Comparison of ENCODE assay signal across 14 cellular contexts in genomic region chr3:149368850-149369497, GRCh38. TPM values are rescaled to one million over a fixed set of nuclear protein-coding genes. Genes with fewer than 3 reads are reported as not detected.
DNase-seq lines count a peak whose midpoint lies in the region; ATAC-seq, FAIRE-seq and TF ChIP-seq lines count a peak whose summit lies in the region.
"Had no signal": no experiment of that assay in that cellular context is flagged by ENCODE, and none has a peak within 500 bp of the region (broad histone marks: within the 10 kb centered on the region; RNA-seq: fewer than 3 reads in every experiment).

No MANE protein-coding gene starts in this region.

- CTCF ChIA-PET in endothelial cell of umbilical vein (lab: Charles Lee) = interaction anchor here (0.7 to 2.2 kb wide), 4 partner anchors 14 to 413 kb away, joined by 3 to 14 read pairs (median 3); no protein-coding TSS in a partner anchor

- BruUV-seq in endothelial cell of umbilical vein (replicated peaks; lab: Mats Ljungman, UMichigan) = TSS peak; percentile 1

- H3K9me3 ChIP-seq in endothelial cell of umbilical vein (replicated peaks; ENCODE audit: control insufficient read depth, insufficient read depth, low read length) (no peaks in the 10 kb centered on the region), osteoblast (ENCODE audit: low read depth, low read length) (no peaks in the 10 kb centered on the region), vagina (no peaks in the 10 kb centered on the region)
- H3K9me3 ChIP-seq: Caco-2 had no signal

- H3K36me3 ChIP-seq in endothelial cell of umbilical vein (ENCODE audit: control insufficient read depth in 2 of 2, extremely low read depth in 1 of 2, insufficient read depth in 2 of 2, low read length in 2 of 2) (peaks cover 18 to 38% of the 10 kb centered on the region in 2 experiments), osteoblast (ENCODE audit: insufficient read depth, low read length) (peaks cover 46% of the 10 kb centered on the region), vagina (no peaks in the 10 kb centered on the region)

- no peak overlapping the region for H3K4me3 ChIP-seq in endothelial cell of umbilical vein (replicated peaks in 1 of 3; ENCODE audit: insufficient read depth in 1 of 3, low read depth in 1 of 3, low read length in 3 of 3)
- H3K4me3 ChIP-seq in osteoblast (ENCODE audit: insufficient read depth, low read length) = no peak overlapping the region
- no peak overlapping the region for H3K4me3 ChIP-seq in vagina

- DNase-seq in ELR (ENCODE audit: low read depth) (peak; percentile 39), NCI-H2029 treated with DMSO at 0.1 percent for 48 hours (lab: John Stamatoyannopoulos, UW) (peak; percentile 84), endothelial cell of umbilical vein (ENCODE audit: low read depth, low spot score) (peak; percentile 26), osteoblast (ENCODE audit: insufficient read length, low spot score, missing footprints) (no peak), vagina (ENCODE audit: extremely low spot score in 2 of 2) (no peak), NK-92 (lab: John Stamatoyannopoulos, UW; ENCODE audit: unreplicated experiment) (no peak)
- DNase-seq in stimulated activated naive CD8-positive, alpha-beta T cell treated with anti-CD3 and anti-CD28 coated beads, Interleukin-15, amount 100 ng/mL, for 72 hours = no peak
- no peak for DNase-seq in activated T-cell treated with anti-CD3 and anti-CD28 coated beads, Interleukin-2, amount 50 U/mL, for 1 hour
- DNase-seq: activated naive CD8-positive, alpha-beta T cell treated with anti-CD3 and anti-CD28 coated beads for 36 hours; Caco-2; stimulated activated CD4-positive, alpha-beta T cell treated with anti-CD3 and anti-CD28 coated beads, Interleukin-15, amount 100 ng/mL, for 24 hours had no signal

- H3K9ac ChIP-seq in endothelial cell of umbilical vein (replicated peaks; ENCODE audit: extremely low read depth, insufficient read depth, low read length) = no peak overlapping the region

- H2AFZ ChIP-seq in endothelial cell of umbilical vein (ENCODE audit: low read depth, low read length) (no peak overlapping the region), osteoblast (ENCODE audit: low read length) (no peak overlapping the region)

- no peak overlapping the region for H3K4me3 Mint-ChIP-seq in stimulated activated naive CD8-positive, alpha-beta T cell treated with anti-CD3 and anti-CD28 coated beads, Interleukin-15, amount 100 ng/mL, for 72 hours
- H3K4me3 Mint-ChIP-seq: activated naive CD8-positive, alpha-beta T cell treated with anti-CD3 and anti-CD28 coated beads for 36 hours; dendritic cell treated with granulocyte-macrophage colony-stimulating factor and Interleukin-4, amounts not matched to agents 40 ng/mL and 50 ng/mL, for 4 days; nephron; T-helper 1 cell treated with Interleukin-12 subunit alpha and Interleukin-12 subunit beta and Interleukin-4 antibody, amounts not matched to agents 30 μg/mL and 1 μg/mL, for 36 hours had no signal

- H3K79me2 ChIP-seq in endothelial cell of umbilical vein (ENCODE audit: control insufficient read depth, insufficient read depth, low read length) (peaks cover 23% of the 10 kb centered on the region), osteoblast (ENCODE audit: insufficient read depth, low read length) (peaks cover 2% of the 10 kb centered on the region)

- H3K27ac Mint-ChIP-seq in stimulated activated naive CD8-positive, alpha-beta T cell treated with anti-CD3 and anti-CD28 coated beads, Interleukin-15, amount 100 ng/mL, for 72 hours = no peak overlapping the region
- H3K27ac Mint-ChIP-seq: activated naive CD8-positive, alpha-beta T cell treated with anti-CD3 and anti-CD28 coated beads for 36 hours; dendritic cell treated with granulocyte-macrophage colony-stimulating factor and Interleukin-4, amounts not matched to agents 40 ng/mL and 50 ng/mL, for 4 days; nephron; T-helper 1 cell treated with Interleukin-12 subunit alpha and Interleukin-12 subunit beta and Interleukin-4 antibody, amounts not matched to agents 30 μg/mL and 1 μg/mL, for 36 hours had no signal

- H3K9me1 ChIP-seq in endothelial cell of umbilical vein (replicated peaks; ENCODE audit: control insufficient read depth, extremely low read depth, insufficient read depth, low read length) = no peaks in the 10 kb centered on the region

- peaks cover 70% of the 10 kb centered on the region for H3K4me1 ChIP-seq in endothelial cell of umbilical vein (ENCODE audit: control insufficient read depth, extremely low read depth, insufficient read depth, low read length)
- peaks cover 36% of the 10 kb centered on the region for H3K4me1 ChIP-seq in osteoblast (ENCODE audit: insufficient read depth, low read length)
- H3K4me1 ChIP-seq in vagina = peaks cover 35% of the 10 kb centered on the region

- peaks cover 22% of the 10 kb centered on the region for H3K27me3 Mint-ChIP-seq in stimulated activated naive CD8-positive, alpha-beta T cell treated with anti-CD3 and anti-CD28 coated beads, Interleukin-15, amount 100 ng/mL, for 72 hours
- H3K27me3 Mint-ChIP-seq: dendritic cell treated with granulocyte-macrophage colony-stimulating factor and Interleukin-4, amounts not matched to agents 40 ng/mL and 50 ng/mL, for 4 days had no signal

- dilution Hi-C loops in endothelial cell of umbilical vein (cut with MboI; ENCODE audit: extremely low pct_ligation_motif_present, low sequenced_read_pairs) = no loop called here

- FAIRE-seq in endothelial cell of umbilical vein (lab: Jason Lieb, UNC) = no peak

- H3K27ac ChIP-seq in endothelial cell of umbilical vein (ENCODE audit: insufficient read depth, low read depth, low read length) = peak overlapping the region; percentile 30
- peak overlapping the region; percentile 15 for H3K27ac ChIP-seq in osteoblast (ENCODE audit: low read depth, low read length)
- no peak overlapping the region for H3K27ac ChIP-seq in vagina

- TF ChIP-seq POLR2A in endothelial cell of umbilical vein (IDR thresholded peaks at IDR 0.05; ENCODE audit: low read depth, low read length) (peak; percentile 58), vagina (IDR thresholded peaks at IDR 0.05) (no peak)

- H3K4me1 Mint-ChIP-seq in stimulated activated naive CD8-positive, alpha-beta T cell treated with anti-CD3 and anti-CD28 coated beads, Interleukin-15, amount 100 ng/mL, for 72 hours = peaks cover 11% of the 10 kb centered on the region

- H3K4me2 ChIP-seq in endothelial cell of umbilical vein (ENCODE audit: insufficient read depth, low read length) (peak overlapping the region; percentile 39), osteoblast (ENCODE audit: insufficient read depth, low read length) (no peak overlapping the region)

- no peak for ATAC-seq in stimulated activated naive CD8-positive, alpha-beta T cell treated with anti-CD3 and anti-CD28 coated beads, Interleukin-15, amount 100 ng/mL, for 72 hours

- intact Hi-C loops in endothelial cell of umbilical vein (cut with micrococcal nuclease) (no loop called here), vagina (cut with DNase I) (no loop called here)

- TF ChIP-seq CTCF in endothelial cell of umbilical vein (IDR thresholded peaks at IDR 0.05; ENCODE audit: extremely low read depth in 1 of 2, insufficient read depth in 1 of 2, low read depth in 1 of 2, low read length in 2 of 2) (no peak), osteoblast (IDR thresholded peaks at IDR 0.05; ENCODE audit: extremely low read depth, low read depth, low read length) (no peak), vagina (IDR thresholded peaks at IDR 0.05) (no peak)

- POLR2A ChIA-PET in endothelial cell of umbilical vein (lab: Charles Lee) = interaction anchor here (0.7 to 1.0 kb wide), 4 partner anchors 9 to 383 kb away, joined by 3 to 9 read pairs (median 5); partner anchors contain the start of gene TM4SF1

- H4K20me1 ChIP-seq in endothelial cell of umbilical vein (replicated peaks; ENCODE audit: control insufficient read depth, extremely low read depth, insufficient read depth, low read length) (no peaks in the 10 kb centered on the region), osteoblast (ENCODE audit: insufficient read depth, low read length) (no peaks in the 10 kb centered on the region)

- H3K9me3 Mint-ChIP-seq in stimulated activated naive CD8-positive, alpha-beta T cell treated with anti-CD3 and anti-CD28 coated beads, Interleukin-15, amount 100 ng/mL, for 72 hours = no peaks in the 10 kb centered on the region
- H3K9me3 Mint-ChIP-seq: activated naive CD8-positive, alpha-beta T cell treated with anti-CD3 and anti-CD28 coated beads for 36 hours; dendritic cell treated with granulocyte-macrophage colony-stimulating factor and Interleukin-4, amounts not matched to agents 40 ng/mL and 50 ng/mL, for 4 days; nephron; T-helper 1 cell treated with Interleukin-12 subunit alpha and Interleukin-12 subunit beta and Interleukin-4 antibody, amounts not matched to agents 30 μg/mL and 1 μg/mL, for 36 hours had no signal

- H3K27me3 ChIP-seq in endothelial cell of umbilical vein (ENCODE audit: control insufficient read depth in 2 of 2, insufficient read depth in 2 of 2, low read length in 2 of 2) (no peaks in the 10 kb centered on the region), osteoblast (ENCODE audit: insufficient read depth, low read length) (no peaks in the 10 kb centered on the region), vagina (no peaks in the 10 kb centered on the region)

TF ChIP-seq in endothelial cell of umbilical vein, 7 proteins besides CTCF, POLR2A, EP300 and RAD21 (continues in another document):
- TF ChIP-seq POLR2AphosphoS5 (IDR thresholded peaks at IDR 0.05; ENCODE audit: insufficient read depth, low read depth, low read length) = no peak

RNA-seq across cellular contexts. Expression of gene TM4SF1, which starts 8.5 kb away (rescaled TPM):
- 559 and 619 TPM in 2 replicates for total RNA-seq in endothelial cell of umbilical vein
- 1,270 and 1,407 TPM in 2 replicates for polyA plus RNA-seq in endothelial cell of umbilical vein
- 1,095 and 1,145 TPM in 2 replicates for polyA plus RNA-seq in endothelial cell of umbilical vein (2011; cell fraction: cytosol; rRNA removed)
- 679 and 727 TPM in 2 replicates for polyA plus RNA-seq in endothelial cell of umbilical vein (2011; cell fraction: nucleus; rRNA removed)
- 331 and 379 TPM in 2 replicates for polyA plus RNA-seq in endothelial cell of umbilical vein (2012)
- polyA minus RNA-seq in endothelial cell of umbilical vein = 1,191 and 1,311 TPM in 2 replicates
- polyA minus RNA-seq in endothelial cell of umbilical vein (2011; cell fraction: cytosol; rRNA and poly(A)+ RNA removed) = 916 TPM
- 436 and 623 TPM in 2 replicates for polyA minus RNA-seq in endothelial cell of umbilical vein (2011; cell fraction: nucleus; rRNA and poly(A)+ RNA removed)
- total RNA-seq in osteoblast = 209 and 210 TPM in 2 replicates
- 97.7 TPM for total RNA-seq in vagina
- total RNA-seq: activated naive CD8-positive, alpha-beta T cell treated with anti-CD3 and anti-CD28 coated beads for 36 hours had no signal

RNA-seq across cellular contexts. Expression of gene TM4SF18, which starts 35.5 kb away (rescaled TPM):
- 142 and 158 TPM in 2 replicates for total RNA-seq in endothelial cell of umbilical vein
- 150 and 163 TPM in 2 replicates for polyA plus RNA-seq in endothelial cell of umbilical vein
- polyA plus RNA-seq in endothelial cell of umbilical vein (2011; cell fraction: cytosol; rRNA removed) = 116 and 149 TPM in 2 replicates
- 67.7 and 88.9 TPM in 2 replicates for polyA plus RNA-seq in endothelial cell of umbilical vein (2011; cell fraction: nucleus; rRNA removed)
- 19.9 and 43.2 TPM in 2 replicates for polyA plus RNA-seq in endothelial cell of umbilical vein (2012)
- polyA minus RNA-seq in endothelial cell of umbilical vein = 192 and 213 TPM in 2 replicates
- polyA minus RNA-seq in endothelial cell of umbilical vein (2011; cell fraction: cytosol; rRNA and poly(A)+ RNA removed) = not detected
- polyA minus RNA-seq in endothelial cell of umbilical vein (2011; cell fraction: nucleus; rRNA and poly(A)+ RNA removed) = 66.9 and 78.8 TPM in 2 replicates
- 0.29 TPM in 1 of 2 replicates, not detected in the other for total RNA-seq in osteoblast
- 10.1 TPM for total RNA-seq in vagina
- total RNA-seq: activated naive CD8-positive, alpha-beta T cell treated with anti-CD3 and anti-CD28 coated beads for 36 hours; Caco-2 had no signal

Comparison
In these comparisons a context has a peak if more than half of its experiments do, and no peak if none do; other contexts are left out.
1. DNase-seq: peak in ELR (single experiment), NCI-H2029 treated with DMSO at 0.1 percent for 48 hours (single experiment) and endothelial cell of umbilical vein (single experiment); none in osteoblast (single experiment), vagina (0 of 2), stimulated activated naive CD8-positive, alpha-beta T cell treated with anti-CD3 and anti-CD28 coated beads, Interleukin-15, amount 100 ng/mL, for 72 hours (0 of 2), activated T-cell treated with anti-CD3 and anti-CD28 coated beads, Interleukin-2, amount 50 U/mL, for 1 hour (single experiment) and NK-92 (single experiment).
2. RNA of gene TM4SF18, which starts 35.5 kb away (total RNA-seq): 142 to 158 TPM in endothelial cell of umbilical vein; 10.1 TPM in vagina (single experiment) and 0.29 TPM in osteoblast; every median in the first group is over 10 times any median in the second.